ENCODE assay signal across 41 cellular contexts in the genomic region with DNA sequence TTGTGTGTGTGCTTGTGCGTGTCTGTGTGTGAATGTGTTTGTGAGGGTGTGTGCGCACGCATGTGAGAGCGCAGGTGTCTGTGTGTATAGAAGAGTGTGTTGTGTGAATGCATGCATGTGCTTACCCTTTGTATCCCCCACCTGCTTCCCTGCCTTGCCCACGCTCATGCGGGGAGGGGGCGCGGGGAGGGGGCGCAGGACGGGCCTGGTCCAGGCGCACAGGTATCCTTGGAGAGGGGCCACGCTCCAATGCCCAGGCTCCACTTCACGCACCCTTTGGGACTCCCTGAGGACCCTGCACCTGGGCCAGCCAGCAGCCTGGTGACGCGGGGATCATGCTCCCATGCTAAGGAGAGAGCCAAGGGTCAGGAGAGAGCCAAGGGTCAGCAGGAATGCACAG. TPM values are rescaled to one million over a fixed set of nuclear protein-coding genes. Genes with fewer than 3 reads are reported as not detected.
"Had no signal": no experiment of that assay in that cellular context is flagged by ENCODE, and none has a peak within 500 bp of the region (broad histone marks: within the 10 kb centered on the region; RNA-seq: fewer than 3 reads in every experiment).

No MANE protein-coding gene starts in this region.

- H3K27ac ChIP-seq: adrenal gland, body of pancreas, breast epithelium, cardiac muscle cell, colonic mucosa, epithelial cell of prostate, esophagus squamous epithelium, gastroesophageal sphincter, WERI-Rb-1 had no signal

- H3K4me1 Mint-ChIP-seq: activated CD4-positive, alpha-beta T cell treated with anti-CD3 and anti-CD28 coated beads for 36 hours; activated naive CD4-positive, alpha-beta T cell treated with anti-CD3 and anti-CD28 coated beads, Interleukin-2, amount 50 U/mL, for 24 hours had no signal

- H3K36me3 Mint-ChIP-seq: activated CD4-positive, alpha-beta memory T cell treated with anti-CD3 and anti-CD28 coated beads for 36 hours; activated CD8-positive, alpha-beta memory T cell treated with anti-CD3 and anti-CD28 coated beads, Interleukin-2, amount 10 ng/mL, durations not matched to agents 7 days and 5 days; activated naive CD4-positive, alpha-beta T cell treated with anti-CD3 and anti-CD28 coated beads, Interleukin-2, amount 50 U/mL, for 24 hours; activated naive CD8-positive, alpha-beta T cell treated with anti-CD3 and anti-CD28 coated beads for 36 hours had no signal

- H3K9me3 ChIP-seq: adrenal gland, body of pancreas, breast epithelium, colonic mucosa, esophagus squamous epithelium, gastroesophageal sphincter had no signal

- ATAC-seq: activated CD4-positive, alpha-beta T cell treated with anti-CD3 and anti-CD28 coated beads for 36 hours; activated CD8-positive, alpha-beta memory T cell treated with anti-CD3 and anti-CD28 coated beads, Interleukin-2, amount 10 ng/mL, durations not matched to agents 7 days and 5 days; activated CD8-positive, alpha-beta T cell treated with anti-CD3 and anti-CD28 coated beads, Interleukin-2, amount 10 ng/mL, durations not matched to agents 7 days and 5 days; activated naive CD8-positive, alpha-beta T cell treated with anti-CD3 and anti-CD28 coated beads, Interleukin-2, amount 50 U/mL, for 24 hours; body of pancreas; gastroesophageal sphincter; T-helper 17 cell had no signal

- H3K27me3 ChIP-seq: colonic mucosa had no signal

- H3K9me3 Mint-ChIP-seq: activated CD4-positive, alpha-beta memory T cell treated with anti-CD3 and anti-CD28 coated beads for 36 hours; activated CD4-positive, alpha-beta T cell treated with anti-CD3 and anti-CD28 coated beads, Interleukin-2, amount 10 ng/mL, durations not matched to agents 24 days and 14 days; activated naive CD4-positive, alpha-beta T cell treated with anti-CD3 and anti-CD28 coated beads for 36 hours; activated naive CD4-positive, alpha-beta T cell treated with anti-CD3 and anti-CD28 coated beads, Interleukin-2, amount 50 U/mL, for 24 hours; activated naive CD8-positive, alpha-beta T cell treated with anti-CD3 and anti-CD28 coated beads for 36 hours; activated naive CD8-positive, alpha-beta T cell treated with anti-CD3 and anti-CD28 coated beads, Interleukin-2, amount 50 U/mL, for 24 hours; activated T-helper 1 cell treated with anti-CD3 and anti-CD28 coated beads, Interleukin-12 subunit alpha, Interleukin-12 subunit beta, Interleukin-2, Interleukin-4 antibody, amounts not matched to agents 30 ng/mL and 10 ng/mL and 1 ng/mL, durations not matched to agents 14 hours and 24 hours and 36 hours; activated T-helper 2 cell treated with anti-CD3 and anti-CD28 coated beads, Interferon-gamma antibody, Interleukin-2, Interleukin-4, amounts not matched to agents 10 μg/mL and 5 μg/mL and 100 μg/mL, durations not matched to agents 14 hours and 24 hours and 36 hours; T-helper 2 cell treated with Interferon-gamma antibody and Interleukin-4, amounts not matched to agents 5 μg/mL and 100 μg/mL, for 36 hours had no signal

- H3K4me1 ChIP-seq: adrenal gland, body of pancreas, breast epithelium, colonic mucosa, esophagus squamous epithelium, gastroesophageal sphincter had no signal

- H3K4me3 ChIP-seq: adrenal gland, body of pancreas, breast epithelium, cardiac muscle cell, colonic mucosa, esophagus squamous epithelium, gastroesophageal sphincter had no signal

- H3K27ac Mint-ChIP-seq: activated CD4-positive, alpha-beta memory T cell treated with anti-CD3 and anti-CD28 coated beads for 36 hours; activated CD4-positive, alpha-beta T cell treated with anti-CD3 and anti-CD28 coated beads for 36 hours; activated CD4-positive, alpha-beta T cell treated with anti-CD3 and anti-CD28 coated beads, Interleukin-2, amount 10 ng/mL, durations not matched to agents 24 days and 14 days; activated CD8-positive, alpha-beta memory T cell treated with anti-CD3 and anti-CD28 coated beads, Interleukin-2, amount 10 ng/mL, durations not matched to agents 7 days and 5 days; activated CD8-positive, alpha-beta T cell treated with anti-CD3 and anti-CD28 coated beads, Interleukin-2, amount 10 ng/mL, durations not matched to agents 7 days and 5 days; activated naive CD4-positive, alpha-beta T cell treated with anti-CD3 and anti-CD28 coated beads for 36 hours; activated naive CD4-positive, alpha-beta T cell treated with anti-CD3 and anti-CD28 coated beads, Interleukin-2, amount 50 U/mL, for 24 hours; activated naive CD8-positive, alpha-beta T cell treated with anti-CD3 and anti-CD28 coated beads for 36 hours; activated naive CD8-positive, alpha-beta T cell treated with anti-CD3 and anti-CD28 coated beads, Interleukin-2, amount 50 U/mL, for 24 hours; activated T-helper 1 cell treated with anti-CD3 and anti-CD28 coated beads, Interleukin-12 subunit alpha, Interleukin-12 subunit beta, Interleukin-2, Interleukin-4 antibody, amounts not matched to agents 30 ng/mL and 10 ng/mL and 1 ng/mL, durations not matched to agents 14 hours and 24 hours and 36 hours; activated T-helper 2 cell treated with anti-CD3 and anti-CD28 coated beads, Interferon-gamma antibody, Interleukin-2, Interleukin-4, amounts not matched to agents 10 μg/mL and 5 μg/mL and 100 μg/mL, durations not matched to agents 14 hours and 24 hours and 36 hours; T-helper 17 cell; T-helper 2 cell treated with Interferon-gamma antibody and Interleukin-4, amounts not matched to agents 5 μg/mL and 100 μg/mL, for 36 hours had no signal

- H3K36me3 ChIP-seq: adrenal gland, breast epithelium, cardiac muscle cell, colonic mucosa, esophagus squamous epithelium, gastroesophageal sphincter, WERI-Rb-1 had no signal

- H3K4me3 Mint-ChIP-seq: activated CD4-positive, alpha-beta memory T cell treated with anti-CD3 and anti-CD28 coated beads for 36 hours; activated CD4-positive, alpha-beta T cell treated with anti-CD3 and anti-CD28 coated beads for 36 hours; activated CD4-positive, alpha-beta T cell treated with anti-CD3 and anti-CD28 coated beads, Interleukin-2, amount 10 ng/mL, durations not matched to agents 24 days and 14 days; activated CD8-positive, alpha-beta memory T cell treated with anti-CD3 and anti-CD28 coated beads, Interleukin-2, amount 10 ng/mL, durations not matched to agents 7 days and 5 days; activated CD8-positive, alpha-beta T cell treated with anti-CD3 and anti-CD28 coated beads, Interleukin-2, amount 10 ng/mL, durations not matched to agents 7 days and 5 days; activated naive CD4-positive, alpha-beta T cell treated with anti-CD3 and anti-CD28 coated beads for 36 hours; activated naive CD4-positive, alpha-beta T cell treated with anti-CD3 and anti-CD28 coated beads, Interleukin-2, amount 50 U/mL, for 24 hours; activated naive CD8-positive, alpha-beta T cell treated with anti-CD3 and anti-CD28 coated beads for 36 hours; activated naive CD8-positive, alpha-beta T cell treated with anti-CD3 and anti-CD28 coated beads, Interleukin-2, amount 50 U/mL, for 24 hours; activated T-helper 1 cell treated with anti-CD3 and anti-CD28 coated beads, Interleukin-12 subunit alpha, Interleukin-12 subunit beta, Interleukin-2, Interleukin-4 antibody, amounts not matched to agents 30 ng/mL and 10 ng/mL and 1 ng/mL, durations not matched to agents 14 hours and 24 hours and 36 hours; T-helper 17 cell; T-helper 2 cell treated with Interferon-gamma antibody and Interleukin-4, amounts not matched to agents 5 μg/mL and 100 μg/mL, for 36 hours had no signal

- DNase-seq: activated CD4-positive, alpha-beta memory T cell treated with anti-CD3 and anti-CD28 coated beads for 36 hours; activated CD4-positive, alpha-beta T cell treated with anti-CD3 and anti-CD28 coated beads for 36 hours; activated CD4-positive, alpha-beta T cell treated with anti-CD3 and anti-CD28 coated beads, Interleukin-2, amount 10 ng/mL, durations not matched to agents 24 days and 14 days; activated CD4-positive, CD25-positive, alpha-beta regulatory T cell; activated CD4-positive, CD25-positive, alpha-beta regulatory T cell treated with anti-CD3 and anti-CD28 coated beads, Interleukin-2, amount 50 U/mL, for 72 hours; activated CD8-positive, alpha-beta memory T cell treated with anti-CD3 and anti-CD28 coated beads, Interleukin-2, amount 10 ng/mL, durations not matched to agents 7 days and 5 days; activated CD8-positive, alpha-beta memory T cell treated with anti-CD3 and anti-CD28 coated beads, Interleukin-2, amount 50 U/mL, for 4 hours; activated CD8-positive, alpha-beta T cell treated with anti-CD3 and anti-CD28 coated beads, Interleukin-2, amount 10 ng/mL, durations not matched to agents 7 days and 5 days; activated effector memory CD4-positive, alpha-beta T cell treated with anti-CD3 and anti-CD28 coated beads, Interleukin-2, amount 50 U/mL, for 16 hours; activated naive CD4-positive, alpha-beta T cell treated with anti-CD3 and anti-CD28 coated beads for 36 hours; activated naive CD8-positive, alpha-beta T cell treated with anti-CD3 and anti-CD28 coated beads for 36 hours; activated naive CD8-positive, alpha-beta T cell treated with anti-CD3 and anti-CD28 coated beads, Interleukin-2, amount 50 U/mL, for 24 hours; activated T-cell treated with anti-CD3 and anti-CD28 coated beads, Interleukin-2, amount 50 U/mL, for 1 hour; activated T-cell treated with anti-CD3 and anti-CD28 coated beads, Interleukin-2, amount 50 U/mL, for 48 hours; adrenal gland; amygdala; body of pancreas; central memory CD4-positive, alpha-beta T cell; cerebellar nuclear complex; colonic mucosa; effector CD8-positive, alpha-beta T cell; esophagus squamous epithelium; foreskin melanocyte; T-helper 1 cell; T-helper 17 cell; T1000; WERI-Rb-1 had no signal

RNA-seq across cellular contexts. Expression of gene EN2, which starts 47.9 kb away (rescaled TPM):
- total RNA-seq: activated CD4-positive, alpha-beta memory T cell treated with anti-CD3 and anti-CD28 coated beads for 36 hours; activated CD4-positive, alpha-beta T cell treated with anti-CD3 and anti-CD28 coated beads for 36 hours; activated CD4-positive, alpha-beta T cell treated with anti-CD3 and anti-CD28 coated beads, Interleukin-2, amount 10 ng/mL, durations not matched to agents 24 days and 14 days; activated CD8-positive, alpha-beta memory T cell treated with anti-CD3 and anti-CD28 coated beads for 36 hours; activated CD8-positive, alpha-beta memory T cell treated with anti-CD3 and anti-CD28 coated beads, Interleukin-2, amount 10 ng/mL, durations not matched to agents 7 days and 5 days; activated CD8-positive, alpha-beta T cell treated with anti-CD3 and anti-CD28 coated beads, Interleukin-2, amount 10 ng/mL, durations not matched to agents 7 days and 5 days; activated naive CD4-positive, alpha-beta T cell treated with anti-CD3 and anti-CD28 coated beads for 36 hours; activated naive CD8-positive, alpha-beta T cell treated with anti-CD3 and anti-CD28 coated beads for 36 hours; activated T-helper 1 cell treated with anti-CD3 and anti-CD28 coated beads, Interleukin-12 subunit alpha, Interleukin-12 subunit beta, Interleukin-2, Interleukin-4 antibody, amounts not matched to agents 30 ng/mL and 10 ng/mL and 1 ng/mL, durations not matched to agents 14 hours and 24 hours and 36 hours; activated T-helper 2 cell treated with anti-CD3 and anti-CD28 coated beads, Interferon-gamma antibody, Interleukin-2, Interleukin-4, amounts not matched to agents 10 μg/mL and 5 μg/mL and 100 μg/mL, durations not matched to agents 14 hours and 24 hours and 36 hours; aorta; body of pancreas; cardiac muscle cell; colonic mucosa; endothelial cell of umbilical vein; fibroblast of lung; fibroblast of villous mesenchyme; glomerular endothelial cell; T-helper 17 cell had no signal
- polyA plus RNA-seq: aorta, cardiac muscle cell, endothelial cell of umbilical vein, fibroblast of lung had no signal
